13 cellular contexts compared by ENCODE assay signal in genomic region chr5:114418546-114419388, GRCh38. TPM values are rescaled to one million over a fixed set of nuclear protein-coding genes. Genes with fewer than 3 reads are reported as not detected.
DNase-seq lines count a peak whose midpoint lies in the region; ATAC-seq lines count a peak whose summit lies in the region.
"Had no signal": no experiment of that assay in that cellular context is flagged by ENCODE, and none has a peak within 500 bp of the region (broad histone marks: within the 10 kb centered on the region; RNA-seq: fewer than 3 reads in every experiment).

No MANE protein-coding gene starts in this region.

- no peak overlapping the region for H3K4me3 ChIP-seq in H7 (ENCODE audit: insufficient read depth, low read depth, low read length)
- H3K4me3 ChIP-seq: SJSA1 had no signal

- H3K27me3 ChIP-seq in H7 (ENCODE audit: control insufficient read depth, insufficient read depth, low read length), result no peaks in the 10 kb centered on the region

- H3K36me3 ChIP-seq in H7 (replicated peaks; ENCODE audit: control insufficient read depth, insufficient read depth, low read length), result no peaks in the 10 kb centered on the region
- H3K36me3 ChIP-seq: SJSA1 had no signal

- ATAC-seq in GM18873 (IDR thresholded peaks at IDR 0.05; ENCODE audit: low FRiP score, unreplicated experiment), result peak; percentile 94
- ATAC-seq in HG02623 (IDR thresholded peaks at IDR 0.05; ENCODE audit: unreplicated experiment), result peak; percentile 96
- ATAC-seq in HG03558 (IDR thresholded peaks at IDR 0.05; ENCODE audit: extremely low read depth, unreplicated experiment), result peak; percentile 93
- peak; percentile 98 for ATAC-seq in memory B cell (ENCODE audit: low read depth)
- ATAC-seq: natural killer cell had no signal

- no peaks in the 10 kb centered on the region for H3K9me3 Mint-ChIP-seq in memory B cell
- H3K9me3 Mint-ChIP-seq: IgD-negative memory B cell had no signal

- peaks cover 7% of the 10 kb centered on the region for H3K4me1 Mint-ChIP-seq in memory B cell
- H3K4me1 Mint-ChIP-seq: natural killer cell had no signal

- H3K27ac Mint-ChIP-seq in memory B cell, result no peak overlapping the region
- H3K27ac Mint-ChIP-seq: natural killer cell had no signal

- H3K36me3 Mint-ChIP-seq in memory B cell, result no peaks in the 10 kb centered on the region
- H3K36me3 Mint-ChIP-seq: IgD-negative memory B cell, natural killer cell had no signal

- peak overlapping the region; percentile 32 for H3K4me3 Mint-ChIP-seq in memory B cell
- H3K4me3 Mint-ChIP-seq: natural killer cell had no signal

- DNase-seq in memory B cell (ENCODE audit: low spot score in 2 of 2), result peak in 1 of 2 donors; percentile 37
- DNase-seq in H7, result no peak
- DNase-seq in NCI-H146 treated with DMSO at 0.1 percent for 48 hours (lab: John Stamatoyannopoulos, UW; ENCODE audit: unreplicated experiment), result no peak
- DNase-seq in 8988T, result no peak
- DNase-seq in activated T-cell treated with anti-CD3 and anti-CD28 coated beads for 4 hours, result no peak
- DNase-seq: DND-41, hippocampal formation, natural killer cell had no signal

- no peaks in the 10 kb centered on the region for H3K27me3 Mint-ChIP-seq in memory B cell

RNA-seq across cellular contexts. Expression of gene KCNN2, which starts 56.9 kb away (rescaled TPM):
- 8.2 and 13.7 TPM in 2 replicates for total RNA-seq in H7 (2014; rRNA removed; shearing (Covaris generic))
- total RNA-seq: natural killer cell had no signal
